1 cellular context compared by ENCODE assay signal in the genomic region with DNA sequence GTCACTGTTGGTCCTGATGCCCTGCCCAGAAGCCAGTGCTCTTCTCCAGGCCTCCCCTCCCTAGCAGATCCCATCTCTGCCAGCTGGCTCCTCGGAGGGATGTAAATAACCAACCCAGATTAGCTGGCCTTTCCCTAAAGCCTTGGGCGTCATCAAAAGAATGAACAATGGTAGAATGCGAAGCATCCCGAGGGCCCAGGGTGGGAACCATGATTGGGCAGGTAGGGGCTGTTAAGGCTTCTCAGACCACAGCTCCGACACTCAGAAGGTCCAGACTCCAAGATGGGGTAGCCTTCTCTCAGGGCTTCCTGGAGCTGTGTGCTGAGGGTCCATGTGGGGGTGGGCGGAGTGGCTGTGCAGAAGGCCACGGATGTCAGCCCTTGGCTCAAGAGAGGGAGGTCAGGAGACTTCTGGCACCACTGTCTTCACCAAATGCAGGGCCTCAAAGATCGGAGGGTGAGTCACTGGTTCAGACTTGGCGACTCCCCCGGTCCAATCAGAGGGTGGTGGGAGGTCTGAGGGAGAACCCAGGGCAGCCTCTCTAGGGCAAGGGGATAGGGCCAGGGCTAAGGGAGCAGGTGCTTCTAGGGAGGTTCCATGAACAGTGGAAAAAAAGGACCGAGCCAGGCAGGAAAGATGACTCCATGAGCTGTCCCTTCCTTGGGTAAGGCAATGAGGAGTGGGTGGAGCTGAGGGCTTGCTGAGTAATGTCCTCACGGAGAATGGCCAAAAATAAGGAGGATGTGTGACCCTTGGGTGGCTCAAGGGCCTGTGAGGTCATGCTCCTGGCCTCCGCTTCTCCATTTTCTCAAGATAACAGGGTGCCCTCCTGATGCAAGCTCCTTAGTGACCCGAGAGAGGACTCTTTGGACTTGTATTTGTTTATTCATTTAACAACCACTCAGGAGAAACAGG.
A peak's percentile ranks its signal among the peaks of the same experiment; 100 is the strongest.
TF ChIP-seq lines count a peak whose summit lies in the region.

No MANE protein-coding gene starts in this region.

TF ChIP-seq in K562, 482 proteins besides CTCF, POLR2A, EP300 and RAD21 (continued from another document and continues in another):
- TF ChIP-seq, protein P1, sequence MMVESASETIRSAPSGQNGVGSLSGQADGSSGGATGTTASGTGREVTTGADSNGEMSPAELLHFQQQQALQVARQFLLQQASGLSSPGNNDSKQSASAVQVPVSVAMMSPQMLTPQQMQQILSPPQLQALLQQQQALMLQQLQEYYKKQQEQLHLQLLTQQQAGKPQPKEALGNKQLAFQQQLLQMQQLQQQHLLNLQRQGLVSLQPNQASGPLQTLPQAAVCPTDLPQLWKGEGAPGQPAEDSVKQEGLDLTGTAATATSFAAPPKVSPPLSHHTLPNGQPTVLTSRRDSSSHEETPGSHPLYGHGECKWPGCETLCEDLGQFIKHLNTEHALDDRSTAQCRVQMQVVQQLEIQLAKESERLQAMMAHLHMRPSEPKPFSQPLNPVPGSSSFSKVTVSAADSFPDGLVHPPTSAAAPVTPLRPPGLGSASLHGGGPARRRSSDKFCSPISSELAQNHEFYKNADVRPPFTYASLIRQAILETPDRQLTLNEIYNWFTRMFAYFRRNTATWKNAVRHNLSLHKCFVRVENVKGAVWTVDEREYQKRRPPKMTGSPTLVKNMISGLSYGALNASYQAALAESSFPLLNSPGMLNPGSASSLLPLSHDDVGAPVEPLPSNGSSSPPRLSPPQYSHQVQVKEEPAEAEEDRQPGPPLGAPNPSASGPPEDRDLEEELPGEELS (CRISPR knock-in tag; IDR thresholded peaks at IDR 0.05; ENCODE audit: borderline replicate concordance): no peak
- TF ChIP-seq, protein P2, sequence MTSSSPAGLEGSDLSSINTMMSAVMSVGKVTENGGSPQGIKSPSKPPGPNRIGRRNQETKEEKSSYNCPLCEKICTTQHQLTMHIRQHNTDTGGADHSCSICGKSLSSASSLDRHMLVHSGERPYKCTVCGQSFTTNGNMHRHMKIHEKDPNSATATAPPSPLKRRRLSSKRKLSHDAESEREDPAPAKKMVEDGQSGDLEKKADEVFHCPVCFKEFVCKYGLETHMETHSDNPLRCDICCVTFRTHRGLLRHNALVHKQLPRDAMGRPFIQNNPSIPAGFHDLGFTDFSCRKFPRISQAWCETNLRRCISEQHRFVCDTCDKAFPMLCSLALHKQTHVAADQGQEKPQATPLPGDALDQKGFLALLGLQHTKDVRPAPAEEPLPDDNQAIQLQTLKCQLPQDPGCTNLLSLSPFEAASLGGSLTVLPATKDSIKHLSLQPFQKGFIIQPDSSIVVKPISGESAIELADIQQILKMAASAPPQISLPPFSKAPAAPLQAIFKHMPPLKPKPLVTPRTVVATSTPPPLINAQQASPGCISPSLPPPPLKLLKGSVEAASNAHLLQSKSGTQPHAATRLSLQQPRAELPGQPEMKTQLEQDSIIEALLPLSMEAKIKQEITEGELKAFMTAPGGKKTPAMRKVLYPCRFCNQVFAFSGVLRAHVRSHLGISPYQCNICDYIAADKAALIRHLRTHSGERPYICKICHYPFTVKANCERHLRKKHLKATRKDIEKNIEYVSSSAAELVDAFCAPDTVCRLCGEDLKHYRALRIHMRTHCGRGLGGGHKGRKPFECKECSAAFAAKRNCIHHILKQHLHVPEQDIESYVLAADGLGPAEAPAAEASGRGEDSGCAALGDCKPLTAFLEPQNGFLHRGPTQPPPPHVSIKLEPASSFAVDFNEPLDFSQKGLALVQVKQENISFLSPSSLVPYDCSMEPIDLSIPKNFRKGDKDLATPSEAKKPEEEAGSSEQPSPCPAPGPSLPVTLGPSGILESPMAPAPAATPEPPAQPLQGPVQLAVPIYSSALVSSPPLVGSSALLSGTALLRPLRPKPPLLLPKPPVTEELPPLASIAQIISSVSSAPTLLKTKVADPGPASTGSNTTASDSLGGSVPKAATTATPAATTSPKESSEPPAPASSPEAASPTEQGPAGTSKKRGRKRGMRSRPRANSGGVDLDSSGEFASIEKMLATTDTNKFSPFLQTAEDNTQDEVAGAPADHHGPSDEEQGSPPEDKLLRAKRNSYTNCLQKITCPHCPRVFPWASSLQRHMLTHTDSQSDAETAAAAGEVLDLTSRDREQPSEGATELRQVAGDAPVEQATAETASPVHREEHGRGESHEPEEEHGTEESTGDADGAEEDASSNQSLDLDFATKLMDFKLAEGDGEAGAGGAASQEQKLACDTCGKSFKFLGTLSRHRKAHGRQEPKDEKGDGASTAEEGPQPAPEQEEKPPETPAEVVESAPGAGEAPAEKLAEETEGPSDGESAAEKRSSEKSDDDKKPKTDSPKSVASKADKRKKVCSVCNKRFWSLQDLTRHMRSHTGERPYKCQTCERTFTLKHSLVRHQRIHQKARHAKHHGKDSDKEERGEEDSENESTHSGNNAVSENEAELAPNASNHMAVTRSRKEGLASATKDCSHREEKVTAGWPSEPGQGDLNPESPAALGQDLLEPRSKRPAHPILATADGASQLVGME (CRISPR knock-in tag; IDR thresholded peaks at IDR 0.05): peak; percentile 94
- TF ChIP-seq BACH1 (tag; IDR thresholded peaks at IDR 0.05): peak; percentile 91
- TF ChIP-seq, protein P3, sequence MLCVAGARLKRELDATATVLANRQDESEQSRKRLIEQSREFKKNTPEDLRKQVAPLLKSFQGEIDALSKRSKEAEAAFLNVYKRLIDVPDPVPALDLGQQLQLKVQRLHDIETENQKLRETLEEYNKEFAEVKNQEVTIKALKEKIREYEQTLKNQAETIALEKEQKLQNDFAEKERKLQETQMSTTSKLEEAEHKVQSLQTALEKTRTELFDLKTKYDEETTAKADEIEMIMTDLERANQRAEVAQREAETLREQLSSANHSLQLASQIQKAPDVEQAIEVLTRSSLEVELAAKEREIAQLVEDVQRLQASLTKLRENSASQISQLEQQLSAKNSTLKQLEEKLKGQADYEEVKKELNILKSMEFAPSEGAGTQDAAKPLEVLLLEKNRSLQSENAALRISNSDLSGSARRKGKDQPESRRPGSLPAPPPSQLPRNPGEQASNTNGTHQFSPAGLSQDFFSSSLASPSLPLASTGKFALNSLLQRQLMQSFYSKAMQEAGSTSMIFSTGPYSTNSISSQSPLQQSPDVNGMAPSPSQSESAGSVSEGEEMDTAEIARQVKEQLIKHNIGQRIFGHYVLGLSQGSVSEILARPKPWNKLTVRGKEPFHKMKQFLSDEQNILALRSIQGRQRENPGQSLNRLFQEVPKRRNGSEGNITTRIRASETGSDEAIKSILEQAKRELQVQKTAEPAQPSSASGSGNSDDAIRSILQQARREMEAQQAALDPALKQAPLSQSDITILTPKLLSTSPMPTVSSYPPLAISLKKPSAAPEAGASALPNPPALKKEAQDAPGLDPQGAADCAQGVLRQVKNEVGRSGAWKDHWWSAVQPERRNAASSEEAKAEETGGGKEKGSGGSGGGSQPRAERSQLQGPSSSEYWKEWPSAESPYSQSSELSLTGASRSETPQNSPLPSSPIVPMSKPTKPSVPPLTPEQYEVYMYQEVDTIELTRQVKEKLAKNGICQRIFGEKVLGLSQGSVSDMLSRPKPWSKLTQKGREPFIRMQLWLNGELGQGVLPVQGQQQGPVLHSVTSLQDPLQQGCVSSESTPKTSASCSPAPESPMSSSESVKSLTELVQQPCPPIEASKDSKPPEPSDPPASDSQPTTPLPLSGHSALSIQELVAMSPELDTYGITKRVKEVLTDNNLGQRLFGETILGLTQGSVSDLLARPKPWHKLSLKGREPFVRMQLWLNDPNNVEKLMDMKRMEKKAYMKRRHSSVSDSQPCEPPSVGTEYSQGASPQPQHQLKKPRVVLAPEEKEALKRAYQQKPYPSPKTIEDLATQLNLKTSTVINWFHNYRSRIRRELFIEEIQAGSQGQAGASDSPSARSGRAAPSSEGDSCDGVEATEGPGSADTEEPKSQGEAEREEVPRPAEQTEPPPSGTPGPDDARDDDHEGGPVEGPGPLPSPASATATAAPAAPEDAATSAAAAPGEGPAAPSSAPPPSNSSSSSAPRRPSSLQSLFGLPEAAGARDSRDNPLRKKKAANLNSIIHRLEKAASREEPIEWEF (CRISPR knock-in tag; IDR thresholded peaks at IDR 0.05): peak; percentile 83; the same call in 1 of the 2 replicates
- TF ChIP-seq SMARCC2 (IDR thresholded peaks at IDR 0.05; ENCODE audit: low read depth): peak; percentile 83
- TF ChIP-seq NR4A1 (CRISPR knock-in tag; IDR thresholded peaks at IDR 0.05): peak; percentile 62; the same call in 1 of the 2 replicates
- TF ChIP-seq NR4A1 (tag; IDR thresholded peaks at IDR 0.05): peak; percentile 88
- peak; percentile 53 for TF ChIP-seq ZFP36 (IDR thresholded peaks at IDR 0.05; ENCODE audit: low read depth, low read length, partially characterized antibody)
- peak; percentile 33; the same call in 1 of the 2 replicates for TF ChIP-seq ZNF316 (IDR thresholded peaks at IDR 0.05)
- peak; percentile 35 for TF ChIP-seq MAFF (IDR thresholded peaks at IDR 0.05; ENCODE audit: low read length)
- TF ChIP-seq ZNF165 (CRISPR knock-in tag; IDR thresholded peaks at IDR 0.05; ENCODE audit: borderline replicate concordance): peak; percentile 72; the same call in 1 of the 2 replicates
- TF ChIP-seq BRD9 (IDR thresholded peaks at IDR 0.05; ENCODE audit: low read depth, partially characterized antibody): no peak
- TF ChIP-seq ARNT (IDR thresholded peaks at IDR 0.05): peak in 1 of 2 experiments; percentile 2; a peak in 1 of 4 replicates
- no peak for TF ChIP-seq RHOXF2B (CRISPR knock-in tag; conservative IDR thresholded peaks at IDR 0.05)
- TF ChIP-seq POU5F1 (IDR thresholded peaks at IDR 0.05; ENCODE audit: borderline replicate concordance, low read depth, low read length, partially characterized antibody): no peak
- TF ChIP-seq NRF1 (conservative IDR thresholded peaks at IDR 0.05 in 1 of 2, IDR thresholded peaks at IDR 0.05 in 1 of 2): peak; percentile 49 to 54; a peak in 3 of 4 replicates
- TF ChIP-seq ZFPM2 (CRISPR knock-in tag; IDR thresholded peaks at IDR 0.05): peak; percentile 66; the same call in 1 of the 2 replicates
- TF ChIP-seq SRSF3 (IDR thresholded peaks at IDR 0.05; ENCODE audit: insufficient read depth, low read length): 0 out of 2 replicates have a peak, but pooled peaks have one; percentile 55
- TF ChIP-seq ZNF830 (CRISPR knock-in tag; IDR thresholded peaks at IDR 0.05): no peak
- TF ChIP-seq DMBX1 (CRISPR knock-in tag; IDR thresholded peaks at IDR 0.05; ENCODE audit: borderline replicate concordance): peak; percentile 93
- no peak for TF ChIP-seq WHSC1 (IDR thresholded peaks at IDR 0.05; ENCODE audit: low read length)
- TF ChIP-seq, protein P4, sequence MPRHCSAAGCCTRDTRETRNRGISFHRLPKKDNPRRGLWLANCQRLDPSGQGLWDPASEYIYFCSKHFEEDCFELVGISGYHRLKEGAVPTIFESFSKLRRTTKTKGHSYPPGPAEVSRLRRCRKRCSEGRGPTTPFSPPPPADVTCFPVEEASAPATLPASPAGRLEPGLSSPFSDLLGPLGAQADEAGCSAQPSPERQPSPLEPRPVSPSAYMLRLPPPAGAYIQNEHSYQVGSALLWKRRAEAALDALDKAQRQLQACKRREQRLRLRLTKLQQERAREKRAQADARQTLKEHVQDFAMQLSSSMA (CRISPR knock-in tag; IDR thresholded peaks at IDR 0.05): no peak
- TF ChIP-seq, protein P5, sequence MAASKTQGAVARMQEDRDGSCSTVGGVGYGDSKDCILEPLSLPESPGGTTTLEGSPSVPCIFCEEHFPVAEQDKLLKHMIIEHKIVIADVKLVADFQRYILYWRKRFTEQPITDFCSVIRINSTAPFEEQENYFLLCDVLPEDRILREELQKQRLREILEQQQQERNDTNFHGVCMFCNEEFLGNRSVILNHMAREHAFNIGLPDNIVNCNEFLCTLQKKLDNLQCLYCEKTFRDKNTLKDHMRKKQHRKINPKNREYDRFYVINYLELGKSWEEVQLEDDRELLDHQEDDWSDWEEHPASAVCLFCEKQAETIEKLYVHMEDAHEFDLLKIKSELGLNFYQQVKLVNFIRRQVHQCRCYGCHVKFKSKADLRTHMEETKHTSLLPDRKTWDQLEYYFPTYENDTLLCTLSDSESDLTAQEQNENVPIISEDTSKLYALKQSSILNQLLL (CRISPR knock-in tag; IDR thresholded peaks at IDR 0.05; ENCODE audit: borderline replicate concordance): no peak
- TF ChIP-seq RBFOX2 (IDR thresholded peaks at IDR 0.05; ENCODE audit: low read depth, low read length): peak; percentile 65
- TF ChIP-seq, protein P6, sequence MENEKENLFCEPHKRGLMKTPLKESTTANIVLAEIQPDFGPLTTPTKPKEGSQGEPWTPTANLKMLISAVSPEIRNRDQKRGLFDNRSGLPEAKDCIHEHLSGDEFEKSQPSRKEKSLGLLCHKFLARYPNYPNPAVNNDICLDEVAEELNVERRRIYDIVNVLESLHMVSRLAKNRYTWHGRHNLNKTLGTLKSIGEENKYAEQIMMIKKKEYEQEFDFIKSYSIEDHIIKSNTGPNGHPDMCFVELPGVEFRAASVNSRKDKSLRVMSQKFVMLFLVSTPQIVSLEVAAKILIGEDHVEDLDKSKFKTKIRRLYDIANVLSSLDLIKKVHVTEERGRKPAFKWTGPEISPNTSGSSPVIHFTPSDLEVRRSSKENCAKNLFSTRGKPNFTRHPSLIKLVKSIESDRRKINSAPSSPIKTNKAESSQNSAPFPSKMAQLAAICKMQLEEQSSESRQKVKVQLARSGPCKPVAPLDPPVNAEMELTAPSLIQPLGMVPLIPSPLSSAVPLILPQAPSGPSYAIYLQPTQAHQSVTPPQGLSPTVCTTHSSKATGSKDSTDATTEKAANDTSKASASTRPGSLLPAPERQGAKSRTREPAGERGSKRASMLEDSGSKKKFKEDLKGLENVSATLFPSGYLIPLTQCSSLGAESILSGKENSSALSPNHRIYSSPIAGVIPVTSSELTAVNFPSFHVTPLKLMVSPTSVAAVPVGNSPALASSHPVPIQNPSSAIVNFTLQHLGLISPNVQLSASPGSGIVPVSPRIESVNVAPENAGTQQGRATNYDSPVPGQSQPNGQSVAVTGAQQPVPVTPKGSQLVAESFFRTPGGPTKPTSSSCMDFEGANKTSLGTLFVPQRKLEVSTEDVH (IDR thresholded peaks at IDR 0.05; ENCODE audit: low read depth, partially characterized antibody): no peak
- no peak for TF ChIP-seq EWSR1 (IDR thresholded peaks at IDR 0.05; ENCODE audit: borderline replicate concordance, low read depth, partially characterized antibody)
- TF ChIP-seq PHF21A (IDR thresholded peaks at IDR 0.05; ENCODE audit: borderline replicate concordance, low read depth): no peak
- peak; percentile 63; the same call in 1 of the 2 replicates for TF ChIP-seq CREM (IDR thresholded peaks at IDR 0.05; ENCODE audit: low read depth)
- peak; percentile 87 for TF ChIP-seq NR2C1 (IDR thresholded peaks at IDR 0.05)
- peak; percentile 94 for TF ChIP-seq NR2C1 (tag; IDR thresholded peaks at IDR 0.05)
- TF ChIP-seq ZNF282 (CRISPR knock-in tag; IDR thresholded peaks at IDR 0.05): no peak
- peak; percentile 96 for TF ChIP-seq CTBP1 (IDR thresholded peaks at IDR 0.05; ENCODE audit: borderline replicate concordance)
- TF ChIP-seq, protein P7, sequence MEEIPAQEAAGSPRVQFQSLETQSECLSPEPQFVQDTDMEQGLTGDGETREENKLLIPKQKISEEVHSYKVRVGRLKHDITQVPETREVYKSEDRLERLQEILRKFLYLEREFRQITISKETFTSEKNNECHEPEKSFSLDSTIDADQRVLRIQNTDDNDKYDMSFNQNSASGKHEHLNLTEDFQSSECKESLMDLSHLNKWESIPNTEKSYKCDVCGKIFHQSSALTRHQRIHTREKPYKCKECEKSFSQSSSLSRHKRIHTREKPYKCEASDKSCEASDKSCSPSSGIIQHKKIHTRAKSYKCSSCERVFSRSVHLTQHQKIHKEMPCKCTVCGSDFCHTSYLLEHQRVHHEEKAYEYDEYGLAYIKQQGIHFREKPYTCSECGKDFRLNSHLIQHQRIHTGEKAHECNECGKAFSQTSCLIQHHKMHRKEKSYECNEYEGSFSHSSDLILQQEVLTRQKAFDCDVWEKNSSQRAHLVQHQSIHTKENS (CRISPR knock-in tag; IDR thresholded peaks at IDR 0.05): no peak
